ENCODE assay signal across 1 cellular context in the genomic region with DNA sequence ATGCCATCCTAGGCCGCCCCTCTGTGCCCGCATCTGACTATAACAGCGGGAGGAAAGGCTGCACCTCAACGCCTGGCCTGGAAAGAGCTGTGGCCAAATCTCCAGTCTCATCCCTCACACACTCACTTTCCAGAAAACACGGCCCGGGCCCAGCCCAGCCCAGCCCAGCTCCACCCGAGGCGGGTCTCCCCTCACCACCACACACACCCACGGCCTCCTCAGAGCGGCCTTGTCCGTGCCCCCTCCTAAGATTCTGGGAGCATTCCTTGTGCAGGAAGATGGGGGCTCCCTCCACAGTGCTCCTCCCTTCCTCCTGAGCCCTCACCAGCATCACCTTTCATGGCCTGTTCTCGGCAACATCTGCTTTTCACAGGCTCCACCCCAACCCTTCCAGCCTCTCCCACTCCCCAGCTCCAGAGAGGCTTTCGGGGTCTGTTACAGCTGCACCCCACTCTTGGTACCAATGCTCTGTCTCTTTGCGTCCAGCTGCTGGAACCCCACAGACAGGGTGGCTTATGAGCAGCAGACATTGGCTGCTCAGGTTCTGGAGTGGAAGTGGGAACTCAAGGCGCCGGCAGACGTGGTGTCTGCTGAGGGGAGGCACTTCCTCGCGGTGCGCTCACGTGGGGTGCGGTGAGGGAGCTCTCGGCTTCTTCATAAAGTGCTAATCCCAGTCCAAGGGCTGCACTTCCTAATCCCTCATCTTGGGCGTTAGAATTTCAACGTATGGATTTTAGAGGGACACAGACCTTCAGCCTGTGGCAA.
TF ChIP-seq lines count a peak whose summit lies in the region.

No MANE protein-coding gene starts in this region.

TF ChIP-seq in K562, 482 proteins besides CTCF, POLR2A, EP300 and RAD21 (continued from another document and continues in another):
- TF ChIP-seq, protein P1, sequence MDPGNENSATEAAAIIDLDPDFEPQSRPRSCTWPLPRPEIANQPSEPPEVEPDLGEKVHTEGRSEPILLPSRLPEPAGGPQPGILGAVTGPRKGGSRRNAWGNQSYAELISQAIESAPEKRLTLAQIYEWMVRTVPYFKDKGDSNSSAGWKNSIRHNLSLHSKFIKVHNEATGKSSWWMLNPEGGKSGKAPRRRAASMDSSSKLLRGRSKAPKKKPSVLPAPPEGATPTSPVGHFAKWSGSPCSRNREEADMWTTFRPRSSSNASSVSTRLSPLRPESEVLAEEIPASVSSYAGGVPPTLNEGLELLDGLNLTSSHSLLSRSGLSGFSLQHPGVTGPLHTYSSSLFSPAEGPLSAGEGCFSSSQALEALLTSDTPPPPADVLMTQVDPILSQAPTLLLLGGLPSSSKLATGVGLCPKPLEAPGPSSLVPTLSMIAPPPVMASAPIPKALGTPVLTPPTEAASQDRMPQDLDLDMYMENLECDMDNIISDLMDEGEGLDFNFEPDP (CRISPR knock-in tag; IDR thresholded peaks at IDR 0.05) = 0 out of 2 replicates have a peak, but pooled peaks have one; percentile 11
- TF ChIP-seq PRMT5 (CRISPR knock-in tag; IDR thresholded peaks at IDR 0.05) (no peak), FOXK1 (CRISPR knock-in tag; IDR thresholded peaks at IDR 0.05; ENCODE audit: borderline replicate concordance) (no peak), SP2 (IDR thresholded peaks at IDR 0.05; ENCODE audit: extremely low read depth, low read depth, low read length, poor library complexity, severe bottlenecking) (no peak), FUS (optimal IDR thresholded peaks at IDR 0.05; ENCODE audit: low read depth, low read length) (no peak), SPI1 (IDR thresholded peaks at IDR 0.05; ENCODE audit: borderline replicate concordance, low read depth, low read length) (0 out of 2 replicates have a peak, but pooled peaks have one; percentile 39), JUND (IDR thresholded peaks at IDR 0.05; ENCODE audit: borderline replicate concordance, low read depth, low read length) (no peak), JUND (tag; IDR thresholded peaks at IDR 0.05; ENCODE audit: borderline replicate concordance, low read depth, low read length) (no peak), ZNF324 (CRISPR knock-in tag; IDR thresholded peaks at IDR 0.05) (no peak), CREB1 (IDR thresholded peaks at IDR 0.05) (no peak), CREB1 (CRISPR knock-in tag; IDR thresholded peaks at IDR 0.05) (peak; percentile 18; the same call in 1 of the 2 replicates), PHF21A (IDR thresholded peaks at IDR 0.05; ENCODE audit: borderline replicate concordance, low read depth) (no peak), HNRNPLL (IDR thresholded peaks at IDR 0.05; ENCODE audit: low read depth, low read length, poor library complexity, severe bottlenecking) (peak; percentile 6), FOXP1 (CRISPR knock-in tag; IDR thresholded peaks at IDR 0.05) (0 out of 2 replicates have a peak, but pooled peaks have one; percentile 11), RUNX1 (IDR thresholded peaks at IDR 0.05; ENCODE audit: low read depth) (no peak), KDM1A (IDR thresholded peaks at IDR 0.05) (peak; percentile 23 to 32; a peak in 1 of 4 replicates), ARID4B (CRISPR knock-in tag; IDR thresholded peaks at IDR 0.05) (peak; percentile 31; the same call in 1 of the 2 replicates), RBM39 (optimal IDR thresholded peaks at IDR 0.05; ENCODE audit: low read depth, low read length) (no peak), NRF1 (conservative IDR thresholded peaks at IDR 0.05 in 1 of 2, IDR thresholded peaks at IDR 0.05 in 1 of 2) (0 out of 4 replicates have a peak, but pooled peaks of 1 of the 2 experiments have one; percentile 3), PHF20 (IDR thresholded peaks at IDR 0.05; ENCODE audit: partially characterized antibody) (peak; percentile 53), ZBTB1 (CRISPR knock-in tag; IDR thresholded peaks at IDR 0.05; ENCODE audit: borderline replicate concordance, low read depth) (peak; percentile 74; the same call in 1 of the 2 replicates), DACH1 (IDR thresholded peaks at IDR 0.05; ENCODE audit: partially characterized antibody) (peak; percentile 30), ZNF316 (IDR thresholded peaks at IDR 0.05) (peak; percentile 65), BRCA1 (IDR thresholded peaks at IDR 0.05) (no peak), BRCA1 (CRISPR knock-in tag; IDR thresholded peaks at IDR 0.05) (peak; percentile 33; the same call in 1 of the 2 replicates), RB1 (IDR thresholded peaks at IDR 0.05; ENCODE audit: low read depth) (no peak), ZNF354B (CRISPR knock-in tag; IDR thresholded peaks at IDR 0.05) (no peak), SIN3A (IDR thresholded peaks at IDR 0.05; ENCODE audit: borderline replicate concordance in 2 of 2, control insufficient read depth in 1 of 2, low read depth in 2 of 2, low read length in 2 of 2) (no peak), KLF6 (CRISPR knock-in tag; IDR thresholded peaks at IDR 0.05; ENCODE audit: borderline replicate concordance) (peak; percentile 19; the same call in 1 of the 2 replicates), CBFA2T3 (IDR thresholded peaks at IDR 0.05) (no peak), ZNF282 (CRISPR knock-in tag; IDR thresholded peaks at IDR 0.05) (no peak)
- TF ChIP-seq, protein P2, sequence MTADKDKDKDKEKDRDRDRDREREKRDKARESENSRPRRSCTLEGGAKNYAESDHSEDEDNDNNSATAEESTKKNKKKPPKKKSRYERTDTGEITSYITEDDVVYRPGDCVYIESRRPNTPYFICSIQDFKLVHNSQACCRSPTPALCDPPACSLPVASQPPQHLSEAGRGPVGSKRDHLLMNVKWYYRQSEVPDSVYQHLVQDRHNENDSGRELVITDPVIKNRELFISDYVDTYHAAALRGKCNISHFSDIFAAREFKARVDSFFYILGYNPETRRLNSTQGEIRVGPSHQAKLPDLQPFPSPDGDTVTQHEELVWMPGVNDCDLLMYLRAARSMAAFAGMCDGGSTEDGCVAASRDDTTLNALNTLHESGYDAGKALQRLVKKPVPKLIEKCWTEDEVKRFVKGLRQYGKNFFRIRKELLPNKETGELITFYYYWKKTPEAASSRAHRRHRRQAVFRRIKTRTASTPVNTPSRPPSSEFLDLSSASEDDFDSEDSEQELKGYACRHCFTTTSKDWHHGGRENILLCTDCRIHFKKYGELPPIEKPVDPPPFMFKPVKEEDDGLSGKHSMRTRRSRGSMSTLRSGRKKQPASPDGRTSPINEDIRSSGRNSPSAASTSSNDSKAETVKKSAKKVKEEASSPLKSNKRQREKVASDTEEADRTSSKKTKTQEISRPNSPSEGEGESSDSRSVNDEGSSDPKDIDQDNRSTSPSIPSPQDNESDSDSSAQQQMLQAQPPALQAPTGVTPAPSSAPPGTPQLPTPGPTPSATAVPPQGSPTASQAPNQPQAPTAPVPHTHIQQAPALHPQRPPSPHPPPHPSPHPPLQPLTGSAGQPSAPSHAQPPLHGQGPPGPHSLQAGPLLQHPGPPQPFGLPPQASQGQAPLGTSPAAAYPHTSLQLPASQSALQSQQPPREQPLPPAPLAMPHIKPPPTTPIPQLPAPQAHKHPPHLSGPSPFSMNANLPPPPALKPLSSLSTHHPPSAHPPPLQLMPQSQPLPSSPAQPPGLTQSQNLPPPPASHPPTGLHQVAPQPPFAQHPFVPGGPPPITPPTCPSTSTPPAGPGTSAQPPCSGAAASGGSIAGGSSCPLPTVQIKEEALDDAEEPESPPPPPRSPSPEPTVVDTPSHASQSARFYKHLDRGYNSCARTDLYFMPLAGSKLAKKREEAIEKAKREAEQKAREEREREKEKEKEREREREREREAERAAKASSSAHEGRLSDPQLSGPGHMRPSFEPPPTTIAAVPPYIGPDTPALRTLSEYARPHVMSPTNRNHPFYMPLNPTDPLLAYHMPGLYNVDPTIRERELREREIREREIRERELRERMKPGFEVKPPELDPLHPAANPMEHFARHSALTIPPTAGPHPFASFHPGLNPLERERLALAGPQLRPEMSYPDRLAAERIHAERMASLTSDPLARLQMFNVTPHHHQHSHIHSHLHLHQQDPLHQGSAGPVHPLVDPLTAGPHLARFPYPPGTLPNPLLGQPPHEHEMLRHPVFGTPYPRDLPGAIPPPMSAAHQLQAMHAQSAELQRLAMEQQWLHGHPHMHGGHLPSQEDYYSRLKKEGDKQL (CRISPR knock-in tag; IDR thresholded peaks at IDR 0.05; ENCODE audit: borderline replicate concordance) = peak; percentile 92; the same call in 1 of the 2 replicates
- TF ChIP-seq, protein P3, sequence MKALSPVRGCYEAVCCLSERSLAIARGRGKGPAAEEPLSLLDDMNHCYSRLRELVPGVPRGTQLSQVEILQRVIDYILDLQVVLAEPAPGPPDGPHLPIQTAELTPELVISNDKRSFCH (CRISPR knock-in tag; IDR thresholded peaks at IDR 0.05) = peak; percentile 22; the same call in 1 of the 2 replicates
- TF ChIP-seq, protein P3 (tag; IDR thresholded peaks at IDR 0.05) = no peak
- TF ChIP-seq, protein P4, sequence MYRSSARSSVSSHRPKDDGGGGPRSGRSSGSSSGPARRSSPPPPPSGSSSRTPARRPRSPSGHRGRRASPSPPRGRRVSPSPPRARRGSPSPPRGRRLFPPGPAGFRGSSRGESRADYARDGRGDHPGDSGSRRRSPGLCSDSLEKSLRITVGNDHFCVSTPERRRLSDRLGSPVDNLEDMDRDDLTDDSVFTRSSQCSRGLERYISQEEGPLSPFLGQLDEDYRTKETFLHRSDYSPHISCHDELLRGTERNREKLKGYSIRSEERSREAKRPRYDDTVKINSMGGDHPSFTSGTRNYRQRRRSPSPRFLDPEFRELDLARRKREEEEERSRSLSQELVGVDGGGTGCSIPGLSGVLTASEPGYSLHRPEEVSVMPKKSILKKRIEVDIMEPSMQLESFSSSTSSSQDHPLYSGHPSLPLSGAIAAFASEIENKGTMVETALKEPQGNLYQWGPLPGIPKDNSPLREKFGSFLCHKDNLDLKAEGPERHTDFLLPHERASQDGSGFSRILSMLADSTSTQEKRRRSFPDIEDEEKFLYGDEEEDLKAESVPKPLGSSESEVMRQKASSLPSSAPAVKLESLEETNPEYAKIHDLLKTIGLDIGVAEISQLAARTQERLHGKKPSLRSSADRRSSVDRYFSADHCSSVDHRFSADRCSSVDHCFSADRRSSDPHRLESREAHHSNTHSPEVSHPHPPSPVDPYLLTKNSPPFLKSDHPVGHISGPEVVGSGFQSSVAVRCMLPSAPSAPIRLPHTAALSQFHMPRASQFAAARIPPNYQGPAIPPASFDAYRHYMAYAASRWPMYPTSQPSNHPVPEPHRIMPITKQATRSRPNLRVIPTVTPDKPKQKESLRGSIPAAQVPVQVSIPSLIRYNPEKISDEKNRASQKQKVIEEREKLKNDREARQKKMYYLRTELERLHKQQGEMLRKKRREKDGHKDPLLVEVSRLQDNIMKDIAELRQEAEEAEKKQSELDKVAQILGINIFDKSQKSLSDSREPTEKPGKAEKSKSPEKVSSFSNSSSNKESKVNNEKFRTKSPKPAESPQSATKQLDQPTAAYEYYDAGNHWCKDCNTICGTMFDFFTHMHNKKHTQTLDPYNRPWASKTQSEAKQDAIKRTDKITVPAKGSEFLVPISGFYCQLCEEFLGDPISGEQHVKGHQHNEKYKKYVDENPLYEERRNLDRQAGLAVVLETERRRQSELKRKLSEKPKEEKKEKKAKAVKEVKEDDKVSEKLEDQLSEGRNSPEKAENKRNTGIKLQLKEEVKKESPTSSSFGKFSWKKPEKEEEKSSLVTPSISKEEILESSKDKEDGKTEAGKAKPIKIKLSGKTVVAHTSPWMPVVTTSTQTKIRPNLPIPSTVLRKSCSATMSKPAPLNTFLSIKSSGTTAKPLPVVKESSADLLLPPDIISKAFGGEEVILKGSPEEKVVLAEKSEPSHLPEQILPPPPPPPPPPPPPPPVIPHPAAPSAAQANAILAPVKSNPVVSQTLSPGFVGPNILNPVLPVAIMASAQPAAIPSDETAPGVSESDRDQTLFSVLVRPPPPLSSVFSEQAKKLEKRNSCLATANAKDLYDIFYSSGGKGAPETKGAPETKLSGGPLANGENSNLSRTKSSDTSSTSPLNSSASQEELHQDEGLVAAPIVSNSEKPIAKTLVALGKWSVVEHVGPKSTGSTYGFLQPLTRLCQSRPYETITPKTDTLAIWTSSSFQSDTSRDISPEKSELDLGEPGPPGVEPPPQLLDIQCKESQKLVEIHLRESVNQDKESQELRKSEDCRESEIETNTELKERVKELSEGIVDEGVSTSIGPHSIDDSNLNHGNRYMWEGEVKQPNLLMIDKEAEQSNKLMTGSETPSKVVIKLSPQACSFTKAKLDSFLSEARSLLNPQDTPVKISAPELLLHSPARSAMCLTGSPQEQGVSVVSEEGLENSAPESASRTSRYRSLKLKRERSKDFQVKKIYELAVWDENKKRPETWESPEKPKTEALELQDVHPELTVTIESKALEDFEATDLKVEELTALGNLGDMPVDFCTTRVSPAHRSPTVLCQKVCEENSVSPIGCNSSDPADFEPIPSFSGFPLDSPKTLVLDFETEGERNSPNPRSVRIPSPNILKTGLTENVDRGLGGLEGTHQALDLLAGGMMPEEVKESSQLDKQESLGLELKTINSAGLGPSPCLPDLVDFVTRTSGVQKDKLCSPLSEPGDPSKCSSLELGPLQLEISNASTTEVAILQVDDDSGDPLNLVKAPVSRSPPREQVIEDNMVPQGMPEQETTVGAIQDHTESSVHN (IDR thresholded peaks at IDR 0.05; ENCODE audit: borderline replicate concordance in 1 of 2, low read depth in 1 of 2) = peak in 1 of 2 experiments; percentile 10; a peak in 2 of 4 replicates
